In genomic region chr2:165245081-165245480, GRCh38 we compare ENCODE assay signal across 30 cellular contexts. TPM values are rescaled to one million over a fixed set of nuclear protein-coding genes. Genes with fewer than 3 reads are reported as not detected.
"Had no signal": no experiment of that assay in that cellular context is flagged by ENCODE, and none has a peak within 500 bp of the region (broad histone marks: within the 10 kb centered on the region; RNA-seq: fewer than 3 reads in every experiment).

No MANE protein-coding gene starts in this region.

- H3K27me3 ChIP-seq: left lung, ovary, stomach, testis, thyroid gland, transverse colon, upper lobe of left lung, vagina had no signal

- H3K27ac ChIP-seq: left lung, lower lobe of right lung, ovary, skin epidermis, stomach, testis, thyroid gland, transverse colon, upper lobe of left lung, vagina had no signal

- H3K4me3 ChIP-seq: left lung, lower lobe of right lung, ovary, skin epidermis, stomach, testis, thyroid gland, transverse colon, upper lobe of left lung, vagina had no signal

- ATAC-seq: left colon; left lung; lower lobe of right lung; natural killer cell; right cardiac atrium; sciatic nerve; stimulated activated naive B cell treated with anti-CD40 and anti-IgM and Interleukin-4, amounts not matched to agents 10 μg/mL and 1 μg/mL and 100 μg/mL, for 72 hours; stimulated activated naive CD8-positive, alpha-beta T cell treated with anti-CD3 and anti-CD28 coated beads, Interleukin-15, Interleukin-2, amounts not matched to agents 100 U/mL and 50 U/mL, for 24 hours had no signal

- H3K27ac Mint-ChIP-seq: immature natural killer cell; mesothelial cell of epicardium; naive B cell; natural killer cell; progenitor cell of endocrine pancreas; stimulated activated naive B cell treated with anti-CD40 and anti-IgM and Interleukin-4, amounts not matched to agents 10 μg/mL and 1 μg/mL and 100 μg/mL, for 72 hours had no signal

- H3K36me3 ChIP-seq: left lung, lower lobe of right lung, ovary, stomach, thyroid gland, transverse colon, upper lobe of left lung, vagina had no signal

- H3K4me1 Mint-ChIP-seq: immature natural killer cell; mesothelial cell of epicardium; naive B cell; natural killer cell; stimulated activated naive B cell treated with anti-CD40 and anti-IgM and Interleukin-4, amounts not matched to agents 10 μg/mL and 1 μg/mL and 100 μg/mL, for 72 hours had no signal

- H3K9me3 ChIP-seq: left lung, lower lobe of right lung, ovary, stomach, testis, thyroid gland, transverse colon, upper lobe of left lung, vagina had no signal

- H3K36me3 Mint-ChIP-seq: immature natural killer cell; mesothelial cell of epicardium; naive B cell; natural killer cell; stimulated activated naive B cell treated with anti-CD40 and anti-IgM and Interleukin-4, amounts not matched to agents 10 μg/mL and 1 μg/mL and 100 μg/mL, for 72 hours had no signal

- H3K4me3 Mint-ChIP-seq: immature natural killer cell; mesothelial cell of epicardium; naive B cell; natural killer cell; stimulated activated naive B cell treated with anti-CD40 and anti-IgM and Interleukin-4, amounts not matched to agents 10 μg/mL and 1 μg/mL and 100 μg/mL, for 72 hours had no signal

- H3K9me3 Mint-ChIP-seq: immature natural killer cell; mesothelial cell of epicardium; naive B cell; natural killer cell; stimulated activated naive B cell treated with anti-CD40 and anti-IgM and Interleukin-4, amounts not matched to agents 10 μg/mL and 1 μg/mL and 100 μg/mL, for 72 hours had no signal

- H3K4me1 ChIP-seq: left lung, lower lobe of right lung, stomach, testis, thyroid gland, transverse colon, upper lobe of left lung, vagina had no signal

- DNase-seq: hypothalamus; immature natural killer cell; kidney; left colon; left lung; lower lobe of right lung; mammary epithelial cell; mesenchymal stem cell; naive B cell; natural killer cell; ovary; retina; right cardiac atrium; stimulated activated CD4-positive, alpha-beta T cell treated with anti-CD3 and anti-CD28 coated beads, Interleukin-12 subunit alpha, Interleukin-12 subunit beta, amount 100 ng/mL, for 4 hours; stimulated activated CD4-positive, alpha-beta T cell treated with anti-CD3 and anti-CD28 coated beads, Interleukin-15, amount 100 ng/mL, for 24 hours; stimulated activated CD4-positive, alpha-beta T cell treated with anti-CD3 and anti-CD28 coated beads, Interleukin-2, amount 100 ng/mL, for 24 hours; stimulated activated CD4-positive, alpha-beta T cell treated with anti-CD3 and anti-CD28 coated beads, Interleukin-4, amount 100 ng/mL, for 1 hour; stimulated activated naive B cell treated with anti-CD40 and anti-IgM and Interleukin-4, amounts not matched to agents 10 μg/mL and 1 μg/mL and 100 μg/mL, for 72 hours; stimulated activated naive CD8-positive, alpha-beta T cell treated with anti-CD3 and anti-CD28 coated beads, Interleukin-15, Interleukin-2, amounts not matched to agents 100 U/mL and 50 U/mL, for 24 hours; stomach; testis; thyroid gland; transverse colon; upper lobe of left lung had no signal

RNA-seq across cellular contexts. Expression of gene SCN2A, which starts 5.9 kb away (rescaled TPM):
- total RNA-seq: pulmonary artery endothelial cell had no signal
- polyA plus RNA-seq: immature natural killer cell had no signal

RNA-seq across cellular contexts. Expression of gene SCN3A, which starts 41.2 kb away (rescaled TPM):
- total RNA-seq: mammary epithelial cell had no signal
- polyA plus RNA-seq: immature natural killer cell had no signal
